Comparison of ENCODE assay signal across 19 cellular contexts in the genomic region with DNA sequence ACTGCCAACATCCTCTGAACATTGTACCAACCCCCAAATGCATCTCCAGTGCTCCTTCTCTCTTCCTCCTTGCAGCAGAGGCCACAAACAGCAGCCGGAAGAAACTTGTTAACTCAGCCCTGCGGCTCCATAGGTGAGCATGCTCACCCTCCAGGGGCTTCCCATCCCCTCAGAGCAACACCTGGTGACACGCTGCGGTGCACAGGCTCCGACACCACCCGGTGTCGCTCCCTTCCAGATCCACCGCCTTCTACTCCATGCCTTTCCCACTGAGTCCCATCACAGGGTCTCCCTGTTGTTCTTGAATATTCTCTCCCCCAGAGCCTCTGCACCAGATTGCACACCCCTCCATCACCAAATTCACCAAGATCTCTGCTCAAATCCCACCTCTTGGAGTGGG.
"Had no signal": no experiment of that assay in that cellular context is flagged by ENCODE, and none has a peak within 500 bp of the region (broad histone marks: within the 10 kb centered on the region; RNA-seq: fewer than 3 reads in every experiment).

No MANE protein-coding gene starts in this region.

- H3K36me3 Mint-ChIP-seq: immature natural killer cell, mesothelial cell of epicardium had no signal

- H3K27ac Mint-ChIP-seq: immature natural killer cell, mesothelial cell of epicardium had no signal

- DNase-seq: dermis blood vessel endothelial cell; effector CD4-positive, alpha-beta T cell; effector memory CD4-positive, alpha-beta T cell; foreskin keratinocyte; heart left ventricle; hypothalamus; immature natural killer cell; left cardiac atrium; left lung; left ventricle myocardium superior; lower lobe of right lung; mesenchymal stem cell; mucosa of descending colon had no signal

- H3K9me3 Mint-ChIP-seq: immature natural killer cell, mesothelial cell of epicardium had no signal

- H2AFZ ChIP-seq: hepatocyte had no signal

- H3K9me3 ChIP-seq: esophagus muscularis mucosa, gastroesophageal sphincter, heart left ventricle, left lung, lower lobe of right lung, mucosa of descending colon had no signal

- H3K4me3 Mint-ChIP-seq: immature natural killer cell, mesothelial cell of epicardium had no signal

- H3K4me2 ChIP-seq: hepatocyte had no signal

- H3K4me3 ChIP-seq: coronary artery, dorsolateral prefrontal cortex, esophagus muscularis mucosa, gastroesophageal sphincter, heart left ventricle, hepatocyte, left lung, lower lobe of right lung, mucosa of descending colon had no signal

- H3K4me1 Mint-ChIP-seq: immature natural killer cell, mesothelial cell of epicardium had no signal

- H3K27me3 ChIP-seq: gastroesophageal sphincter, hepatocyte had no signal

- ATAC-seq: foreskin keratinocyte, gastroesophageal sphincter, heart left ventricle, left cardiac atrium, left lung, left ventricle myocardium superior, lower lobe of right lung, mucosa of descending colon had no signal

- H3K36me3 ChIP-seq: esophagus muscularis mucosa, gastroesophageal sphincter, heart left ventricle, left lung, lower lobe of right lung had no signal

- H3K27ac ChIP-seq: coronary artery, dorsolateral prefrontal cortex, esophagus muscularis mucosa, foreskin keratinocyte, gastroesophageal sphincter, heart left ventricle, hepatocyte, left lung, lower lobe of right lung had no signal

- H3K4me1 ChIP-seq: foreskin keratinocyte, left lung, lower lobe of right lung had no signal
